1 cellular context compared by ENCODE assay signal in the genomic region with DNA sequence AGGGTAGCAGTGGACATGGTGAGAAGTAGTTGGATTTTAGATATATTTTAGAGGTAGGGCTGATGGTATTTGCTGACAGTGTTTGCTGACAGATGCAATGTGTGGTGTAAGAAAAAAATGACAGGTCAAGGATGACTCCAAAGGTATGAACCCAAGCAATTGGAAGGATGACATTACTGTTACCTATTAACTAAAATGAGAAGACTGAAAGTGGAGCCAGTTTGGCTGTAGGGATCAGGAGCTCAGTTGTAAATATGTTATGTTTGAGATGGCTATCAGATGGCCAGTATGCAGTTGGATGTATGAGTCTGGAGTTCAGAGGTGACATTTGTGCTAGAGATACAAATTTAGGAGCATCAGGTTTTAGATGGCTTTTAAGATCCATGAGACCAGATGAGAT.
A peak's percentile ranks its signal among the peaks of the same experiment; 100 is the strongest.
TF ChIP-seq lines count a peak whose summit lies in the region.

No MANE protein-coding gene starts in this region.

TF ChIP-seq in HepG2, 621 proteins besides CTCF, POLR2A, EP300 and RAD21 (continues in another document):
- TF ChIP-seq REPIN1 (CRISPR knock-in tag; IDR thresholded peaks at IDR 0.05; ENCODE audit: borderline replicate concordance, low read depth) (peak; percentile 89), NFKBIZ (CRISPR knock-in tag; IDR thresholded peaks at IDR 0.05) (peak; percentile 66; the same call in 1 of the 2 replicates), ZSCAN9 (CRISPR knock-in tag; IDR thresholded peaks at IDR 0.05; ENCODE audit: borderline replicate concordance) (peak; percentile 39; the same call in 1 of the 2 replicates), EZH2 (conservative IDR thresholded peaks at IDR 0.05; ENCODE audit: low read depth, low read length) (no peak), NFIC (IDR thresholded peaks at IDR 0.05; ENCODE audit: low read length) (peak; percentile 78), SALL1 (CRISPR knock-in tag; IDR thresholded peaks at IDR 0.05) (peak; percentile 94; the same call in 1 of the 2 replicates), SOX13 (IDR thresholded peaks at IDR 0.05) (no peak; the same call in 1 of the 2 replicates), SOX13 (CRISPR knock-in tag; conservative IDR thresholded peaks at IDR 0.05 in 1 of 2, IDR thresholded peaks at IDR 0.05 in 1 of 2) (peak in 1 of 2 experiments; percentile 86; a peak in 2 of 4 replicates), ERF (CRISPR knock-in tag; IDR thresholded peaks at IDR 0.05) (peak; percentile 41; the same call in 1 of the 2 replicates), SAP130 (CRISPR knock-in tag; IDR thresholded peaks at IDR 0.05; ENCODE audit: low read depth) (peak; percentile 94), BCL6 (CRISPR knock-in tag; IDR thresholded peaks at IDR 0.05) (peak; percentile 69), ZSCAN29 (CRISPR knock-in tag; conservative IDR thresholded peaks at IDR 0.05) (0 out of 2 replicates have a peak, but pooled peaks have one; percentile 56), SRY (CRISPR knock-in tag; IDR thresholded peaks at IDR 0.05) (no peak), ZNF709 (CRISPR knock-in tag; IDR thresholded peaks at IDR 0.05) (peak; percentile 69; the same call in 1 of the 2 replicates), ZNF720 (CRISPR knock-in tag; IDR thresholded peaks at IDR 0.05) (no peak), SOX5 (CRISPR knock-in tag; IDR thresholded peaks at IDR 0.05; ENCODE audit: borderline replicate concordance) (peak; percentile 60; the same call in 1 of the 2 replicates), FOXJ3 (CRISPR knock-in tag; IDR thresholded peaks at IDR 0.05; ENCODE audit: borderline replicate concordance) (peak; percentile 86; the same call in 1 of the 2 replicates), ZNF713 (CRISPR knock-in tag; IDR thresholded peaks at IDR 0.05) (no peak), KDM3A (CRISPR knock-in tag; IDR thresholded peaks at IDR 0.05; ENCODE audit: low read depth) (peak; percentile 72; the same call in 1 of the 2 replicates), THAP11 (CRISPR knock-in tag; IDR thresholded peaks at IDR 0.05) (peak; percentile 51; the same call in 1 of the 2 replicates), NPAS2 (CRISPR knock-in tag; IDR thresholded peaks at IDR 0.05; ENCODE audit: borderline replicate concordance) (no peak), IKZF4 (CRISPR knock-in tag; IDR thresholded peaks at IDR 0.05; ENCODE audit: borderline replicate concordance, low read depth, not compliant biosample characterization) (no peak), IRF2 (CRISPR knock-in tag; IDR thresholded peaks at IDR 0.05) (peak; percentile 74), NFE2 (CRISPR knock-in tag; IDR thresholded peaks at IDR 0.05) (no peak), NCOA5 (CRISPR knock-in tag; IDR thresholded peaks at IDR 0.05) (no peak), JUNB (CRISPR knock-in tag; IDR thresholded peaks at IDR 0.05; ENCODE audit: borderline replicate concordance) (no peak), FOXM1 (CRISPR knock-in tag; IDR thresholded peaks at IDR 0.05) (no peak), ZBTB20 (CRISPR knock-in tag; IDR thresholded peaks at IDR 0.05; ENCODE audit: borderline replicate concordance, low read depth) (peak; percentile 72; the same call in 1 of the 2 replicates), ZNF333 (CRISPR knock-in tag; IDR thresholded peaks at IDR 0.05; ENCODE audit: borderline replicate concordance) (no peak), ZNF160 (CRISPR knock-in tag; IDR thresholded peaks at IDR 0.05) (no peak), ARHGAP35 (CRISPR knock-in tag; IDR thresholded peaks at IDR 0.05; ENCODE audit: borderline replicate concordance) (no peak), ZNF263 (CRISPR knock-in tag; IDR thresholded peaks at IDR 0.05) (0 out of 2 replicates have a peak, but pooled peaks have one; percentile 23), ZNF839 (CRISPR knock-in tag; IDR thresholded peaks at IDR 0.05; ENCODE audit: borderline replicate concordance) (no peak), MEF2D (CRISPR knock-in tag; IDR thresholded peaks at IDR 0.05) (peak; percentile 69; the same call in 1 of the 2 replicates), GATA4 (IDR thresholded peaks at IDR 0.05; ENCODE audit: borderline replicate concordance, low read depth) (peak; percentile 63; the same call in 1 of the 2 replicates), MATR3 (CRISPR knock-in tag; IDR thresholded peaks at IDR 0.05) (no peak), TP53 (CRISPR knock-in tag; conservative IDR thresholded peaks at IDR 0.05) (no peak), PCBP2 (optimal IDR thresholded peaks at IDR 0.05; ENCODE audit: low read depth, low read length, poor library complexity, severe bottlenecking) (no peak), ZNF510 (CRISPR knock-in tag; IDR thresholded peaks at IDR 0.05; ENCODE audit: low read depth) (no peak), ZNF256 (CRISPR knock-in tag; conservative IDR thresholded peaks at IDR 0.05) (no peak), HOXA5 (CRISPR knock-in tag; IDR thresholded peaks at IDR 0.05) (peak; percentile 65), HDAC1 (CRISPR knock-in tag; IDR thresholded peaks at IDR 0.05) (peak; percentile 90), KAT8 (CRISPR knock-in tag; IDR thresholded peaks at IDR 0.05) (peak; percentile 54; the same call in 1 of the 2 replicates), U2AF1 (optimal IDR thresholded peaks at IDR 0.05; ENCODE audit: low read depth, low read length) (no peak), SIN3A (IDR thresholded peaks at IDR 0.05; ENCODE audit: borderline replicate concordance, low read depth, low read length) (no peak), MED1 (CRISPR knock-in tag; IDR thresholded peaks at IDR 0.05) (peak; percentile 92)
- TF ChIP-seq, protein P1, sequence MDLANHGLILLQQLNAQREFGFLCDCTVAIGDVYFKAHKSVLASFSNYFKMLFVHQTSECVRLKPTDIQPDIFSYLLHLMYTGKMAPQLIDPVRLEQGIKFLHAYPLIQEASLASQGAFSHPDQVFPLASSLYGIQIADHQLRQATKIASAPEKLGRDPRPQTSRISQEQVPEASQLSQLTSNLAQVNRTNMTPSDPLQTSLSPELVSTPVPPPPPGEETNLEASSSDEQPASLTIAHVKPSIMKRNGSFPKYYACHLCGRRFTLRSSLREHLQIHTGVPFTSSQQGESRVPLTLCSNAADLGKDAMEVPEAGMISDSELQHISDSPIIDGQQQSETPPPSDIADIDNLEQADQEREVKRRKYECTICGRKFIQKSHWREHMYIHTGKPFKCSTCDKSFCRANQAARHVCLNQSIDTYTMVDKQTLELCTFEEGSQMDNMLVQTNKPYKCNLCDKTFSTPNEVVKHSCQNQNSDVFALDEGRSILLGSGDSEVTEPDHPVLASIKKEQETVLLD (CRISPR knock-in tag; IDR thresholded peaks at IDR 0.05; ENCODE audit: low read depth) = no peak
- TF ChIP-seq, protein P2, sequence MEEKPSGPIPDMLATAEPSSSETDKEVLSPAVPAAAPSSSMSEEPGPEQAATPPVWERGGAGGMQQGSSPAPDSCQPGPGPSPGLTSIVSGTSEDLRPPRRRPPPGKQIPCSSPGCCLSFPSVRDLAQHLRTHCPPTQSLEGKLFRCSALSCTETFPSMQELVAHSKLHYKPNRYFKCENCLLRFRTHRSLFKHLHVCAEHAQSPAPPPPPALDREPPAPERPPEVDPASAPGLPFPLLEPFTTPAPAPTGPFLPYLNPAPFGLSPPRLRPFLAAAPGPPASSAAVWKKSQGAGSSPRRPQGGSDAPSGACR (CRISPR knock-in tag; IDR thresholded peaks at IDR 0.05) = no peak
- TF ChIP-seq, protein P3, sequence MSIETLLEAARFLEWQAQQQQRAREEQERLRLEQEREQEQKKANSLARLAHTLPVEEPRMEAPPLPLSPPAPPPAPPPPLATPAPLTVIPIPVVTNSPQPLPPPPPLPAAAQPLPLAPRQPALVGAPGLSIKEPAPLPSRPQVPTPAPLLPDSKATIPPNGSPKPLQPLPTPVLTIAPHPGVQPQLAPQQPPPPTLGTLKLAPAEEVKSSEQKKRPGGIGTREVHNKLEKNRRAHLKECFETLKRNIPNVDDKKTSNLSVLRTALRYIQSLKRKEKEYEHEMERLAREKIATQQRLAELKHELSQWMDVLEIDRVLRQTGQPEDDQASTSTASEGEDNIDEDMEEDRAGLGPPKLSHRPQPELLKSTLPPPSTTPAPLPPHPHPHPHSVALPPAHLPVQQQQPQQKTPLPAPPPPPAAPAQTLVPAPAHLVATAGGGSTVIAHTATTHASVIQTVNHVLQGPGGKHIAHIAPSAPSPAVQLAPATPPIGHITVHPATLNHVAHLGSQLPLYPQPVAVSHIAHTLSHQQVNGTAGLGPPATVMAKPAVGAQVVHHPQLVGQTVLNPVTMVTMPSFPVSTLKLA (IDR thresholded peaks at IDR 0.05) = no peak
- TF ChIP-seq, protein P4, sequence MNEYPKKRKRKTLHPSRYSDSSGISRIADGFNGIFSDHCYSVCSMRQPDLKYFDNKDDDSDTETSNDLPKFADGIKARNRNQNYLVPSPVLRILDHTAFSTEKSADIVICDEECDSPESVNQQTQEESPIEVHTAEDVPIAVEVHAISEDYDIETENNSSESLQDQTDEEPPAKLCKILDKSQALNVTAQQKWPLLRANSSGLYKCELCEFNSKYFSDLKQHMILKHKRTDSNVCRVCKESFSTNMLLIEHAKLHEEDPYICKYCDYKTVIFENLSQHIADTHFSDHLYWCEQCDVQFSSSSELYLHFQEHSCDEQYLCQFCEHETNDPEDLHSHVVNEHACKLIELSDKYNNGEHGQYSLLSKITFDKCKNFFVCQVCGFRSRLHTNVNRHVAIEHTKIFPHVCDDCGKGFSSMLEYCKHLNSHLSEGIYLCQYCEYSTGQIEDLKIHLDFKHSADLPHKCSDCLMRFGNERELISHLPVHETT (CRISPR knock-in tag; conservative IDR thresholded peaks at IDR 0.05) = 0 out of 2 replicates have a peak, but pooled peaks have one; percentile 29
- TF ChIP-seq, protein P5, sequence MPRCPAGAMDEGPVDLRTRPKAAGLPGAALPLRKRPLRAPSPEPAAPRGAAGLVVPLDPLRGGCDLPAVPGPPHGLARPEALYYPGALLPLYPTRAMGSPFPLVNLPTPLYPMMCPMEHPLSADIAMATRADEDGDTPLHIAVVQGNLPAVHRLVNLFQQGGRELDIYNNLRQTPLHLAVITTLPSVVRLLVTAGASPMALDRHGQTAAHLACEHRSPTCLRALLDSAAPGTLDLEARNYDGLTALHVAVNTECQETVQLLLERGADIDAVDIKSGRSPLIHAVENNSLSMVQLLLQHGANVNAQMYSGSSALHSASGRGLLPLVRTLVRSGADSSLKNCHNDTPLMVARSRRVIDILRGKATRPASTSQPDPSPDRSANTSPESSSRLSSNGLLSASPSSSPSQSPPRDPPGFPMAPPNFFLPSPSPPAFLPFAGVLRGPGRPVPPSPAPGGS (CRISPR knock-in tag; IDR thresholded peaks at IDR 0.05) = no peak
- TF ChIP-seq, protein P6, sequence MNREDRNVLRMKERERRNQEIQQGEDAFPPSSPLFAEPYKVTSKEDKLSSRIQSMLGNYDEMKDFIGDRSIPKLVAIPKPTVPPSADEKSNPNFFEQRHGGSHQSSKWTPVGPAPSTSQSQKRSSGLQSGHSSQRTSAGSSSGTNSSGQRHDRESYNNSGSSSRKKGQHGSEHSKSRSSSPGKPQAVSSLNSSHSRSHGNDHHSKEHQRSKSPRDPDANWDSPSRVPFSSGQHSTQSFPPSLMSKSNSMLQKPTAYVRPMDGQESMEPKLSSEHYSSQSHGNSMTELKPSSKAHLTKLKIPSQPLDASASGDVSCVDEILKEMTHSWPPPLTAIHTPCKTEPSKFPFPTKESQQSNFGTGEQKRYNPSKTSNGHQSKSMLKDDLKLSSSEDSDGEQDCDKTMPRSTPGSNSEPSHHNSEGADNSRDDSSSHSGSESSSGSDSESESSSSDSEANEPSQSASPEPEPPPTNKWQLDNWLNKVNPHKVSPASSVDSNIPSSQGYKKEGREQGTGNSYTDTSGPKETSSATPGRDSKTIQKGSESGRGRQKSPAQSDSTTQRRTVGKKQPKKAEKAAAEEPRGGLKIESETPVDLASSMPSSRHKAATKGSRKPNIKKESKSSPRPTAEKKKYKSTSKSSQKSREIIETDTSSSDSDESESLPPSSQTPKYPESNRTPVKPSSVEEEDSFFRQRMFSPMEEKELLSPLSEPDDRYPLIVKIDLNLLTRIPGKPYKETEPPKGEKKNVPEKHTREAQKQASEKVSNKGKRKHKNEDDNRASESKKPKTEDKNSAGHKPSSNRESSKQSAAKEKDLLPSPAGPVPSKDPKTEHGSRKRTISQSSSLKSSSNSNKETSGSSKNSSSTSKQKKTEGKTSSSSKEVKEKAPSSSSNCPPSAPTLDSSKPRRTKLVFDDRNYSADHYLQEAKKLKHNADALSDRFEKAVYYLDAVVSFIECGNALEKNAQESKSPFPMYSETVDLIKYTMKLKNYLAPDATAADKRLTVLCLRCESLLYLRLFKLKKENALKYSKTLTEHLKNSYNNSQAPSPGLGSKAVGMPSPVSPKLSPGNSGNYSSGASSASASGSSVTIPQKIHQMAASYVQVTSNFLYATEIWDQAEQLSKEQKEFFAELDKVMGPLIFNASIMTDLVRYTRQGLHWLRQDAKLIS (CRISPR knock-in tag; IDR thresholded peaks at IDR 0.05) = no peak
- TF ChIP-seq, protein P7, sequence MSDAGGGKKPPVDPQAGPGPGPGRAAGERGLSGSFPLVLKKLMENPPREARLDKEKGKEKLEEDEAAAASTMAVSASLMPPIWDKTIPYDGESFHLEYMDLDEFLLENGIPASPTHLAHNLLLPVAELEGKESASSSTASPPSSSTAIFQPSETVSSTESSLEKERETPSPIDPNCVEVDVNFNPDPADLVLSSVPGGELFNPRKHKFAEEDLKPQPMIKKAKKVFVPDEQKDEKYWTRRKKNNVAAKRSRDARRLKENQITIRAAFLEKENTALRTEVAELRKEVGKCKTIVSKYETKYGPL (CRISPR knock-in tag; IDR thresholded peaks at IDR 0.05) = no peak
- TF ChIP-seq, protein P8, sequence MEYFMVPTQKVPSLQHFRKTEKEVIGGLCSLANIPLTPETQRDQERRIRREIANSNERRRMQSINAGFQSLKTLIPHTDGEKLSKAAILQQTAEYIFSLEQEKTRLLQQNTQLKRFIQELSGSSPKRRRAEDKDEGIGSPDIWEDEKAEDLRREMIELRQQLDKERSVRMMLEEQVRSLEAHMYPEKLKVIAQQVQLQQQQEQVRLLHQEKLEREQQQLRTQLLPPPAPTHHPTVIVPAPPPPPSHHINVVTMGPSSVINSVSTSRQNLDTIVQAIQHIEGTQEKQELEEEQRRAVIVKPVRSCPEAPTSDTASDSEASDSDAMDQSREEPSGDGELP (IDR thresholded peaks at IDR 0.05; ENCODE audit: borderline replicate concordance, low read depth) = peak; percentile 57; the same call in 1 of the 2 replicates
- TF ChIP-seq, protein P9, sequence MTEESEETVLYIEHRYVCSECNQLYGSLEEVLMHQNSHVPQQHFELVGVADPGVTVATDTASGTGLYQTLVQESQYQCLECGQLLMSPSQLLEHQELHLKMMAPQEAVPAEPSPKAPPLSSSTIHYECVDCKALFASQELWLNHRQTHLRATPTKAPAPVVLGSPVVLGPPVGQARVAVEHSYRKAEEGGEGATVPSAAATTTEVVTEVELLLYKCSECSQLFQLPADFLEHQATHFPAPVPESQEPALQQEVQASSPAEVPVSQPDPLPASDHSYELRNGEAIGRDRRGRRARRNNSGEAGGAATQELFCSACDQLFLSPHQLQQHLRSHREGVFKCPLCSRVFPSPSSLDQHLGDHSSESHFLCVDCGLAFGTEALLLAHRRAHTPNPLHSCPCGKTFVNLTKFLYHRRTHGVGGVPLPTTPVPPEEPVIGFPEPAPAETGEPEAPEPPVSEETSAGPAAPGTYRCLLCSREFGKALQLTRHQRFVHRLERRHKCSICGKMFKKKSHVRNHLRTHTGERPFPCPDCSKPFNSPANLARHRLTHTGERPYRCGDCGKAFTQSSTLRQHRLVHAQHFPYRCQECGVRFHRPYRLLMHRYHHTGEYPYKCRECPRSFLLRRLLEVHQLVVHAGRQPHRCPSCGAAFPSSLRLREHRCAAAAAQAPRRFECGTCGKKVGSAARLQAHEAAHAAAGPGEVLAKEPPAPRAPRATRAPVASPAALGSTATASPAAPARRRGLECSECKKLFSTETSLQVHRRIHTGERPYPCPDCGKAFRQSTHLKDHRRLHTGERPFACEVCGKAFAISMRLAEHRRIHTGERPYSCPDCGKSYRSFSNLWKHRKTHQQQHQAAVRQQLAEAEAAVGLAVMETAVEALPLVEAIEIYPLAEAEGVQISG (CRISPR knock-in tag; IDR thresholded peaks at IDR 0.05) = 0 out of 2 replicates have a peak, but pooled peaks have one; percentile 20
